ENCODE assay signal across 12 cellular contexts in genomic region chr3:179076243-179077027, GRCh38. TPM values are rescaled to one million over a fixed set of nuclear protein-coding genes. Genes with fewer than 3 reads are reported as not detected.
DNase-seq lines count a peak whose midpoint lies in the region; ATAC-seq and TF ChIP-seq lines count a peak whose summit lies in the region.
"Had no signal": no experiment of that assay in that cellular context is flagged by ENCODE, and none has a peak within 500 bp of the region (broad histone marks: within the 10 kb centered on the region; RNA-seq: fewer than 3 reads in every experiment).

No MANE protein-coding gene starts in this region.

- H3K4me3 ChIP-seq in osteoblast (ENCODE audit: insufficient read depth, low read length) = no peak overlapping the region
- no peak overlapping the region for H3K4me3 ChIP-seq in upper lobe of right lung

- peaks cover 6% of the 10 kb centered on the region for H3K79me2 ChIP-seq in osteoblast (ENCODE audit: insufficient read depth, low read length)

- peaks cover 3% of the 10 kb centered on the region for H3K4me1 ChIP-seq in osteoblast (ENCODE audit: insufficient read depth, low read length)
- H3K4me1 ChIP-seq in upper lobe of right lung = no peaks in the 10 kb centered on the region

- no peak overlapping the region for H3K4me2 ChIP-seq in osteoblast (ENCODE audit: insufficient read depth, low read length)

- intact Hi-C loops in upper lobe of right lung (cut with DNase I) = no loop called here

- ATAC-seq in GM18909 (IDR thresholded peaks at IDR 0.05; ENCODE audit: poor library complexity, unreplicated experiment) = peak; percentile 37
- peak; percentile 52 for ATAC-seq in GM21717 (IDR thresholded peaks at IDR 0.05; ENCODE audit: unreplicated experiment)
- ATAC-seq in HG03097 (IDR thresholded peaks at IDR 0.05; ENCODE audit: low FRiP score, unreplicated experiment) = peak; percentile 46
- ATAC-seq in upper lobe of right lung = no peak
- no peak for ATAC-seq in HG03439 (IDR thresholded peaks at IDR 0.05; ENCODE audit: unreplicated experiment)

- H4K20me1 ChIP-seq in osteoblast (ENCODE audit: insufficient read depth, low read length) = no peaks in the 10 kb centered on the region

- no peaks in the 10 kb centered on the region for H3K36me3 ChIP-seq in osteoblast (ENCODE audit: insufficient read depth, low read length)
- no peaks in the 10 kb centered on the region for H3K36me3 ChIP-seq in upper lobe of right lung

- DNase-seq in osteoblast (ENCODE audit: insufficient read length, low spot score, missing footprints) = no peak
- no peak for DNase-seq in upper lobe of right lung
- no peak for DNase-seq in stimulated activated naive CD4-positive, alpha-beta T cell (lab: John Stamatoyannopoulos, UW)
- DNase-seq: activated naive CD8-positive, alpha-beta T cell treated with anti-CD3 and anti-CD28 coated beads, Interleukin-2, amount 10 ng/mL, durations not matched to agents 7 days and 5 days; central memory CD4-positive, alpha-beta T cell; HFFc6; mesendoderm; nucleus accumbens had no signal

- H3K27ac ChIP-seq in osteoblast (ENCODE audit: low read depth, low read length) (no peak overlapping the region), upper lobe of right lung (no peak overlapping the region)

- TF ChIP-seq CTCF in osteoblast (IDR thresholded peaks at IDR 0.05; ENCODE audit: extremely low read depth, low read depth, low read length) (no peak), upper lobe of right lung (IDR thresholded peaks at IDR 0.05) (no peak)

- no peaks in the 10 kb centered on the region for H3K27me3 ChIP-seq in osteoblast (ENCODE audit: insufficient read depth, low read length)
- H3K27me3 ChIP-seq in upper lobe of right lung = no peaks in the 10 kb centered on the region

- H3K9me3 ChIP-seq in osteoblast (ENCODE audit: low read depth, low read length) (no peaks in the 10 kb centered on the region), upper lobe of right lung (no peaks in the 10 kb centered on the region)

- H2AFZ ChIP-seq in osteoblast (ENCODE audit: low read length) = peak overlapping the region; percentile 58

RNA-seq across cellular contexts. Expression of gene ZMAT3, which starts 4.8 kb away (rescaled TPM):
- total RNA-seq in osteoblast = 47.0 and 56.0 TPM in 2 replicates
- 30.9 TPM for total RNA-seq in upper lobe of right lung

Comparison
In these comparisons a context has a peak if more than half of its experiments do, and no peak if none do; other contexts are left out.
1. ATAC-seq: peak in GM18909 (single experiment), GM21717 (single experiment) and HG03097 (single experiment); none in upper lobe of right lung (single experiment) and HG03439 (single experiment).